1 cellular context compared by ENCODE assay signal in the genomic region with DNA sequence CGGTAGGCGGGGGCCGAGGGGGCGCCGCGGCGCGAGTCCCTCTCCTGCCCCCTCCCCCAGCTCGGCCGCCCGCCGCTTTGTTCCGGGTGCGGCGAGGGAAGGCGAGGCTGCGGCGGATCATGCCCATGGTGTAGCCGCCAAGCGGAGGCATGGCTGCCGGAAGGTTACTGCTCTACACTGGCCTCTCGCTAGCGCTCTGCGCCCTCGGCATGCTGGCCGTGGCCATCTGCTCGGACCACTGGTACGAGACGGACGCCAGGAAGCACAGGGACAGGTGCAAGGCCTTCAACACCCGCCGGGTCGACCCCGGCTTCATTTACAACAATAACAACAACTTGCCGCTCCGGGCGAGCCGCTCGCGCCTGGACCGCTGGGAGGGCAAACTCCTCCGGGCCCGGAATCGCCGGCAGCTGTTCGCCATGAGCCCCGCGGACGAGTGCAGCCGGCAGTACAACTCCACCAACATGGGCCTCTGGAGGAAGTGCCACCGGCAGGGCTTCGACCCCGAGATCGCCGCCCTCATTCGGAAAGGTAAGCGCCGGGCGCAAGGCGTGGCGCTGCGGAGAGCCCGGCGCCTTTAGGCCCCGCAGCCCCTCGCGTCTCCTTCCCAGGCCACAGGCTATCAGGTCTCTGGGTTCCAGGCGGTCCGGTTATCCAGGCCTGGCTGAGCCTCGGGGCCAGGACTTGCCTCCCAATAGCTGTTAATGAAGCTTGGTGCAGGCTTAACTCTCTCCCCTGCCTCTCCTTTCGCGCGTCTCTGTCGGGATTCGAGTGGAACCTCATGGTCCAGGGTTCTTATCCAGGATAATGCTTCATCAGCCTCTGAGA.
TF ChIP-seq lines count a peak whose summit lies in the region.

No MANE protein-coding gene starts in this region.

TF ChIP-seq in H1, 55 proteins besides CTCF, POLR2A, EP300 and RAD21 (continued from another document):
- TF ChIP-seq, protein P1, sequence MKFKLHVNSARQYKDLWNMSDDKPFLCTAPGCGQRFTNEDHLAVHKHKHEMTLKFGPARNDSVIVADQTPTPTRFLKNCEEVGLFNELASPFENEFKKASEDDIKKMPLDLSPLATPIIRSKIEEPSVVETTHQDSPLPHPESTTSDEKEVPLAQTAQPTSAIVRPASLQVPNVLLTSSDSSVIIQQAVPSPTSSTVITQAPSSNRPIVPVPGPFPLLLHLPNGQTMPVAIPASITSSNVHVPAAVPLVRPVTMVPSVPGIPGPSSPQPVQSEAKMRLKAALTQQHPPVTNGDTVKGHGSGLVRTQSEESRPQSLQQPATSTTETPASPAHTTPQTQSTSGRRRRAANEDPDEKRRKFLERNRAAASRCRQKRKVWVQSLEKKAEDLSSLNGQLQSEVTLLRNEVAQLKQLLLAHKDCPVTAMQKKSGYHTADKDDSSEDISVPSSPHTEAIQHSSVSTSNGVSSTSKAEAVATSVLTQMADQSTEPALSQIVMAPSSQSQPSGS (IDR thresholded peaks at IDR 0.05; ENCODE audit: low read length), result no peak
- no peak for TF ChIP-seq HDAC6 (IDR thresholded peaks at IDR 0.05; ENCODE audit: low read depth, low read length)
TF ChIP-seq in H1: peak in this region for 14.
